In the genomic region with DNA sequence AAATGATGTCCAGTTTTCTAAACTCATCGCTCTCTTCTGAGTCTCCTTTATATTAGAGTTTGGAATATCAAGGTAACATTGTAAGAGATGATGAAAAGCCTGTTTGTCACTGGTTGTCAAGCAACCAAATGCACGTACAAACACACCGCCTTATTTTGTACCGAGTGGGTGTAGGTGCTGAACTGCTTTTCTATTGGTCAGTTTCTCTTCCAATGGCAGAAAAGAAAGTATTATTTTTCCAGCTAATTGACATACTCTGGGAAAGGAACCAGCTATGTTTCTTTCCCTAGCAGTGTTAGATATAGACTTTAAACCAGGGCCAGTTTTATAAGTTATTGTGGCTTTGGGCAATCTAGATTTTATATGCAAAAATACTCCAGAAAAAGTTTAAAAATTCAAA, we compare ENCODE assay signal across 14 cellular contexts. TPM values are rescaled to one million over a fixed set of nuclear protein-coding genes. Genes with fewer than 3 reads are reported as not detected.
A peak's percentile ranks its signal among the peaks of the same experiment; 100 is the strongest.
DNase-seq lines count a peak whose midpoint lies in the region; ATAC-seq and TF ChIP-seq lines count a peak whose summit lies in the region.
"Had no signal": no experiment of that assay in that cellular context is flagged by ENCODE, and none has a peak within 500 bp of the region (broad histone marks: within the 10 kb centered on the region; RNA-seq: fewer than 3 reads in every experiment).

No MANE protein-coding gene starts in this region.

- H3K4me3 Mint-ChIP-seq in CD4-positive, alpha-beta T cell: no peak overlapping the region
- H3K4me3 Mint-ChIP-seq: neural crest cell had no signal

- no peaks in the 10 kb centered on the region for H3K27me3 Mint-ChIP-seq in CD4-positive, alpha-beta T cell

- H3K27ac Mint-ChIP-seq in CD4-positive, alpha-beta T cell: no peak overlapping the region

- no peak for ATAC-seq in CD4-positive, alpha-beta T cell (ENCODE audit: poor library complexity)

- no peak overlapping the region for H3K27ac ChIP-seq in RWPE1
- H3K27ac ChIP-seq in CD4-positive, alpha-beta T cell (ENCODE audit: low read depth, low read length): no peak overlapping the region
- H3K27ac ChIP-seq: HL-60, transverse colon had no signal

- DNase-seq in Ammon's horn (ENCODE audit: low spot score) (peak; percentile 84), RWPE1 (ENCODE audit: low spot score) (peak; percentile 57), fibroblast of peridontal ligament (ENCODE audit: extremely low read depth) (peak; percentile 47), medulla oblongata (ENCODE audit: extremely low spot score) (peak; percentile 82), GM19240 (ENCODE audit: insufficient read length, low spot score) (no peak), ureter (ENCODE audit: low spot score) (no peak), NCI-H1694 treated with DMSO at 0.1 percent for 48 hours (lab: John Stamatoyannopoulos, UW) (no peak)
- DNase-seq in CD4-positive, alpha-beta T cell: no peak
- DNase-seq: activated T-cell treated with anti-CD3 and anti-CD28 coated beads, Interleukin-2, amount 50 U/mL, for 48 hours; dermis blood vessel endothelial cell; NCI-H1436 treated with DMSO at 0.1 percent for 48 hours; transverse colon had no signal

- TF ChIP-seq CTCF in RWPE1 (conservative IDR thresholded peaks at IDR 0.05; ENCODE audit: low read depth): no peak
- TF ChIP-seq CTCF in CD4-positive, alpha-beta T cell (IDR thresholded peaks at IDR 0.05): no peak

- POLR2A ChIA-PET in RWPE1 (lab: Yijun Ruan, JAX; ENCODE audit: low non-redundant PET): interaction anchor here (0.6 kb wide), 1 partner anchor 1235 kb away, joined by 3 read pairs; no protein-coding TSS in a partner anchor
- POLR2A ChIA-PET in CD4-positive, alpha-beta T cell (lab: Charles Lee): no interaction called here

- H3K27me3 ChIP-seq in CD4-positive, alpha-beta T cell (ENCODE audit: control insufficient read depth, insufficient read depth, low read length): no peaks in the 10 kb centered on the region
- H3K27me3 ChIP-seq: transverse colon had no signal

- H3K4me1 Mint-ChIP-seq in CD4-positive, alpha-beta T cell (ENCODE audit: low read depth): no peaks in the 10 kb centered on the region
- H3K4me1 Mint-ChIP-seq: neural crest cell had no signal

- H3K9me3 Mint-ChIP-seq in CD4-positive, alpha-beta T cell: no peaks in the 10 kb centered on the region
- H3K9me3 Mint-ChIP-seq: neural crest cell had no signal

- intact Hi-C loops in CD4-positive, alpha-beta T cell (cut with DNase I, micrococcal nuclease): loop anchor here in 1 of 2 experiments (5.0 kb wide), 1 partner anchor 36 kb away; no protein-coding TSS in a partner anchor

- H3K36me3 Mint-ChIP-seq in CD4-positive, alpha-beta T cell (ENCODE audit: low read depth): no peaks in the 10 kb centered on the region

- CTCF ChIA-PET in RWPE1 (lab: Yijun Ruan, JAX): no interaction called here
- CTCF ChIA-PET in CD4-positive, alpha-beta T cell (lab: Charles Lee): no interaction called here

- no peaks in the 10 kb centered on the region for H3K9me3 ChIP-seq in CD4-positive, alpha-beta T cell (ENCODE audit: control insufficient read depth, low read length)
- H3K9me3 ChIP-seq: transverse colon had no signal

RNA-seq across cellular contexts. Expression of gene PPM1K, which starts 6.6 kb away (rescaled TPM):
- total RNA-seq in CD4-positive, alpha-beta T cell: 10 to 100 TPM; 71.0 to 78.1 TPM
- 14.2 TPM for total RNA-seq in ureter

Comparison
In these comparisons a context has a peak if more than half of its experiments do, and no peak if none do; other contexts are left out.
1. DNase-seq: peak in Ammon's horn (single experiment), RWPE1 (single experiment), fibroblast of peridontal ligament (single experiment) and medulla oblongata (single experiment); none in GM19240 (single experiment), CD4-positive, alpha-beta T cell (0 of 10), ureter (single experiment) and NCI-H1694 treated with DMSO at 0.1 percent for 48 hours (single experiment).